In genomic region chr2:213265679-213266078, GRCh38 we compare ENCODE assay signal across 36 cellular contexts.
"Had no signal": no experiment of that assay in that cellular context is flagged by ENCODE, and none has a peak within 500 bp of the region (broad histone marks: within the 10 kb centered on the region; RNA-seq: fewer than 3 reads in every experiment).

No MANE protein-coding gene starts in this region.

- H3K4me2 ChIP-seq: PC-9 had no signal

- H3K4me1 ChIP-seq: ascending aorta, SJSA1 had no signal

- H3K4me3 Mint-ChIP-seq: activated CD4-positive, alpha-beta memory T cell treated with anti-CD3 and anti-CD28 coated beads, Interleukin-2, amount 10 ng/mL, durations not matched to agents 7 days and 5 days; activated CD8-positive, alpha-beta memory T cell treated with anti-CD3 and anti-CD28 coated beads, Interleukin-2, amount 10 ng/mL, durations not matched to agents 7 days and 5 days; activated naive CD4-positive, alpha-beta T cell treated with anti-CD3 and anti-CD28 coated beads, Interleukin-2, amount 50 U/mL, for 24 hours; activated naive CD8-positive, alpha-beta T cell treated with anti-CD3 and anti-CD28 coated beads, Interleukin-2, amount 10 ng/mL, durations not matched to agents 7 days and 5 days; central memory CD8-positive, alpha-beta T cell had no signal

- H3K27ac Mint-ChIP-seq: activated CD4-positive, alpha-beta memory T cell treated with anti-CD3 and anti-CD28 coated beads, Interleukin-2, amount 10 ng/mL, durations not matched to agents 7 days and 5 days; activated CD8-positive, alpha-beta memory T cell treated with anti-CD3 and anti-CD28 coated beads, Interleukin-2, amount 10 ng/mL, durations not matched to agents 7 days and 5 days; activated naive CD4-positive, alpha-beta T cell treated with anti-CD3 and anti-CD28 coated beads, Interleukin-2, amount 50 U/mL, for 24 hours; activated naive CD8-positive, alpha-beta T cell treated with anti-CD3 and anti-CD28 coated beads, Interleukin-2, amount 10 ng/mL, durations not matched to agents 7 days and 5 days; activated T-helper 2 cell treated with anti-CD3 and anti-CD28 coated beads, Interferon-gamma antibody, Interleukin-2, Interleukin-4, amounts not matched to agents 10 μg/mL and 5 μg/mL and 100 μg/mL, durations not matched to agents 14 hours and 24 hours and 36 hours had no signal

- H3K9me3 Mint-ChIP-seq: activated CD4-positive, alpha-beta memory T cell treated with anti-CD3 and anti-CD28 coated beads, Interleukin-2, amount 10 ng/mL, durations not matched to agents 7 days and 5 days; activated naive CD4-positive, alpha-beta T cell treated with anti-CD3 and anti-CD28 coated beads, Interleukin-2, amount 50 U/mL, for 24 hours; activated naive CD8-positive, alpha-beta T cell treated with anti-CD3 and anti-CD28 coated beads, Interleukin-2, amount 10 ng/mL, durations not matched to agents 7 days and 5 days; activated T-helper 2 cell treated with anti-CD3 and anti-CD28 coated beads, Interferon-gamma antibody, Interleukin-2, Interleukin-4, amounts not matched to agents 10 μg/mL and 5 μg/mL and 100 μg/mL, durations not matched to agents 14 hours and 24 hours and 36 hours; central memory CD8-positive, alpha-beta T cell had no signal

- ATAC-seq: activated CD8-positive, alpha-beta memory T cell treated with anti-CD3 and anti-CD28 coated beads, Interleukin-2, amount 10 ng/mL, durations not matched to agents 7 days and 5 days; K562 had no signal

- H3K27me3 Mint-ChIP-seq: activated CD4-positive, alpha-beta memory T cell treated with anti-CD3 and anti-CD28 coated beads, Interleukin-2, amount 10 ng/mL, durations not matched to agents 7 days and 5 days; activated CD8-positive, alpha-beta memory T cell treated with anti-CD3 and anti-CD28 coated beads, Interleukin-2, amount 10 ng/mL, durations not matched to agents 7 days and 5 days; activated naive CD8-positive, alpha-beta T cell treated with anti-CD3 and anti-CD28 coated beads, Interleukin-2, amount 10 ng/mL, durations not matched to agents 7 days and 5 days had no signal

- H3K4me3 ChIP-seq: ascending aorta, cardiac muscle cell, K562, PC-9, SJSA1 had no signal

- H3K4me1 Mint-ChIP-seq: activated CD4-positive, alpha-beta memory T cell treated with anti-CD3 and anti-CD28 coated beads, Interleukin-2, amount 10 ng/mL, durations not matched to agents 7 days and 5 days; activated CD8-positive, alpha-beta memory T cell treated with anti-CD3 and anti-CD28 coated beads, Interleukin-2, amount 10 ng/mL, durations not matched to agents 7 days and 5 days; activated naive CD4-positive, alpha-beta T cell treated with anti-CD3 and anti-CD28 coated beads, Interleukin-2, amount 50 U/mL, for 24 hours; activated naive CD8-positive, alpha-beta T cell treated with anti-CD3 and anti-CD28 coated beads, Interleukin-2, amount 10 ng/mL, durations not matched to agents 7 days and 5 days; central memory CD8-positive, alpha-beta T cell had no signal

- H3K27me3 ChIP-seq: ascending aorta, cardiac muscle cell, SJSA1 had no signal

- H3K36me3 ChIP-seq: ascending aorta, cardiac muscle cell, SJSA1, WERI-Rb-1 had no signal

- H2AFZ ChIP-seq: PC-9 had no signal

- DNase-seq: activated CD4-positive, alpha-beta memory T cell treated with anti-CD3 and anti-CD28 coated beads, Interleukin-2, amount 10 ng/mL, durations not matched to agents 7 days and 5 days; activated CD4-positive, alpha-beta T cell treated with anti-CD3 and anti-CD28 coated beads for 1 hour; activated CD4-positive, alpha-beta T cell treated with anti-CD3 and anti-CD28 coated beads for 48 hours; activated CD4-positive, CD25-positive, alpha-beta regulatory T cell; activated CD8-positive, alpha-beta memory T cell treated with anti-CD3 and anti-CD28 coated beads for 24 hours; activated CD8-positive, alpha-beta memory T cell treated with anti-CD3 and anti-CD28 coated beads, Interleukin-2, amount 10 ng/mL, durations not matched to agents 7 days and 5 days; activated CD8-positive, alpha-beta memory T cell treated with anti-CD3 and anti-CD28 coated beads, Interleukin-2, amount 50 U/mL, for 48 hours; activated gamma-delta T cell; activated naive CD4-positive, alpha-beta T cell treated with Interleukin-2 at 50 U/mL for 16 hours; activated naive CD8-positive, alpha-beta T cell treated with anti-CD3 and anti-CD28 coated beads, Interleukin-2, amount 10 ng/mL, durations not matched to agents 7 days and 5 days; activated T-cell treated with anti-CD3 and anti-CD28 coated beads, Interleukin-2, amount 50 U/mL, for 48 hours; amygdala; NCI-H1092 treated with DMSO at 0.1 percent for 48 hours; NCI-H1417; NCI-H1694; NCI-H1930; NCI-H2081 treated with DMSO at 0.1 percent for 48 hours; NCI-H226; NCI-H446 treated with DMSO at 0.1 percent for 48 hours; NCI-H524; NCI-H69; NK-92 treated with Interleukin-12 subunit alpha and Interleukin-12 subunit beta, amount 100 ng/mL, for 24 hours; PC-9; Right ventricle myocardium superior; SW 1271; T-helper 1 cell; T-helper 2 cell; T-helper 9 cell; WERI-Rb-1 had no signal

- H3K27ac ChIP-seq: ascending aorta, cardiac muscle cell, PC-9, SJSA1, WERI-Rb-1 had no signal

- H3K9me3 ChIP-seq: ascending aorta, SJSA1 had no signal

- H3K36me3 Mint-ChIP-seq: activated CD8-positive, alpha-beta memory T cell treated with anti-CD3 and anti-CD28 coated beads, Interleukin-2, amount 10 ng/mL, durations not matched to agents 7 days and 5 days; activated naive CD4-positive, alpha-beta T cell treated with anti-CD3 and anti-CD28 coated beads, Interleukin-2, amount 50 U/mL, for 24 hours; activated naive CD8-positive, alpha-beta T cell treated with anti-CD3 and anti-CD28 coated beads, Interleukin-2, amount 10 ng/mL, durations not matched to agents 7 days and 5 days had no signal
